In genomic region chr14:37232907-37233481, GRCh38 we compare ENCODE assay signal across 1 cellular context.
A peak's percentile ranks its signal among the peaks of the same experiment; 100 is the strongest.
TF ChIP-seq lines count a peak whose summit lies in the region.

No MANE protein-coding gene starts in this region.

TF ChIP-seq in IMR-90, 13 proteins besides CTCF, POLR2A, EP300 and RAD21 (continued from another document):
- no peak for TF ChIP-seq RFX5 (IDR thresholded peaks at IDR 0.05; ENCODE audit: low read depth, low read length)
- no peak for TF ChIP-seq RCOR1 (IDR thresholded peaks at IDR 0.05; ENCODE audit: insufficient replicate concordance, low read length)
- TF ChIP-seq SMC3 (IDR thresholded peaks at IDR 0.05; ENCODE audit: low read depth, low read length): peak; percentile 38; the same call in 1 of the 2 replicates
- TF ChIP-seq MAZ (IDR thresholded peaks at IDR 0.05; ENCODE audit: borderline replicate concordance, low read depth, low read length): no peak
- no peak for TF ChIP-seq CHD1 (IDR thresholded peaks at IDR 0.05; ENCODE audit: low read depth, low read length)
- TF ChIP-seq BHLHE40 (IDR thresholded peaks at IDR 0.05; ENCODE audit: low read depth, low read length): no peak
- peak; percentile 26; the same call in 1 of the 2 replicates for TF ChIP-seq CEBPB (IDR thresholded peaks at IDR 0.05; ENCODE audit: low read depth, low read length)
- TF ChIP-seq ELK1 (IDR thresholded peaks at IDR 0.05; ENCODE audit: borderline replicate concordance, low read depth, low read length): no peak
- no peak for TF ChIP-seq MXI1 (IDR thresholded peaks at IDR 0.05; ENCODE audit: borderline replicate concordance, low read depth, low read length)
